Comparison of ENCODE assay signal across 24 cellular contexts in the genomic region with DNA sequence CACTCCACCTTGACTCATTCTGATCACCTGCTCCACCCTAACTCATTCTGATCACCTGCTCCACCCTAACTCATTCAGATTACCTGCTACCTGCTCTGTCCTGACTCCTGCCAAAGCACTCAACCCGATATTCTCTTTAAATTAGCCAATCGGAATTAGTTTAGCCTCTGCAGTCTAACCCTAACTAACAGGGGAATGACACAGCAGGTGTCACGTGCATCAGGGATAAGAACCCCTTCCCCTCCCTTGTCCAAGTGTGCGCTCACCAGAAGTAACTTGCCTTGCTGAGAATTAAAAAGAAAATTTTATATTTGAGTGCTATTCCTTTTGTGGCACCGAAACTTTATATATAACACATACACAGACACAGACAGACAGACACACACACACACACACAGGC. TPM values are rescaled to one million over a fixed set of nuclear protein-coding genes. Genes with fewer than 3 reads are reported as not detected.
"Had no signal": no experiment of that assay in that cellular context is flagged by ENCODE, and none has a peak within 500 bp of the region (broad histone marks: within the 10 kb centered on the region; RNA-seq: fewer than 3 reads in every experiment).

No MANE protein-coding gene starts in this region.

RNA-seq across cellular contexts. Expression of a gene that starts 44.3 kb away (rescaled TPM):
- total RNA-seq: activated CD4-positive, alpha-beta memory T cell treated with anti-CD3 and anti-CD28 coated beads for 36 hours; activated CD4-positive, alpha-beta T cell treated with anti-CD3 and anti-CD28 coated beads for 36 hours; activated CD4-positive, alpha-beta T cell treated with anti-CD3 and anti-CD28 coated beads, Interleukin-2, amount 10 ng/mL, durations not matched to agents 24 days and 14 days; activated CD8-positive, alpha-beta memory T cell treated with anti-CD3 and anti-CD28 coated beads for 36 hours; activated CD8-positive, alpha-beta memory T cell treated with anti-CD3 and anti-CD28 coated beads, Interleukin-2, amount 10 ng/mL, durations not matched to agents 7 days and 5 days; activated CD8-positive, alpha-beta T cell treated with anti-CD3 and anti-CD28 coated beads, Interleukin-2, amount 10 ng/mL, durations not matched to agents 7 days and 5 days; activated naive CD4-positive, alpha-beta T cell treated with anti-CD3 and anti-CD28 coated beads for 36 hours; activated naive CD8-positive, alpha-beta T cell treated with anti-CD3 and anti-CD28 coated beads for 36 hours; activated T-helper 1 cell treated with anti-CD3 and anti-CD28 coated beads, Interleukin-12 subunit alpha, Interleukin-12 subunit beta, Interleukin-2, Interleukin-4 antibody, amounts not matched to agents 30 ng/mL and 10 ng/mL and 1 ng/mL, durations not matched to agents 14 hours and 24 hours and 36 hours; activated T-helper 2 cell treated with anti-CD3 and anti-CD28 coated beads, Interferon-gamma antibody, Interleukin-2, Interleukin-4, amounts not matched to agents 10 μg/mL and 5 μg/mL and 100 μg/mL, durations not matched to agents 14 hours and 24 hours and 36 hours; adrenal gland; aorta; body of pancreas; chondrocyte; colonic mucosa; dermis microvascular lymphatic vessel endothelial cell; endothelial cell of umbilical vein; esophagus squamous epithelium; fibroblast of lung; fibroblast of villous mesenchyme; gastroesophageal sphincter; glomerular endothelial cell; T-helper 17 cell had no signal
- polyA plus RNA-seq: adrenal gland, aorta, endothelial cell of umbilical vein, esophagus, fibroblast of lung had no signal

RNA-seq across cellular contexts. Expression of a gene that starts 55.0 kb away (rescaled TPM):
- total RNA-seq: activated CD4-positive, alpha-beta memory T cell treated with anti-CD3 and anti-CD28 coated beads for 36 hours; activated CD4-positive, alpha-beta T cell treated with anti-CD3 and anti-CD28 coated beads for 36 hours; activated CD4-positive, alpha-beta T cell treated with anti-CD3 and anti-CD28 coated beads, Interleukin-2, amount 10 ng/mL, durations not matched to agents 24 days and 14 days; activated CD8-positive, alpha-beta memory T cell treated with anti-CD3 and anti-CD28 coated beads for 36 hours; activated CD8-positive, alpha-beta memory T cell treated with anti-CD3 and anti-CD28 coated beads, Interleukin-2, amount 10 ng/mL, durations not matched to agents 7 days and 5 days; activated CD8-positive, alpha-beta T cell treated with anti-CD3 and anti-CD28 coated beads, Interleukin-2, amount 10 ng/mL, durations not matched to agents 7 days and 5 days; activated naive CD4-positive, alpha-beta T cell treated with anti-CD3 and anti-CD28 coated beads for 36 hours; activated naive CD8-positive, alpha-beta T cell treated with anti-CD3 and anti-CD28 coated beads for 36 hours; activated T-helper 1 cell treated with anti-CD3 and anti-CD28 coated beads, Interleukin-12 subunit alpha, Interleukin-12 subunit beta, Interleukin-2, Interleukin-4 antibody, amounts not matched to agents 30 ng/mL and 10 ng/mL and 1 ng/mL, durations not matched to agents 14 hours and 24 hours and 36 hours; activated T-helper 2 cell treated with anti-CD3 and anti-CD28 coated beads, Interferon-gamma antibody, Interleukin-2, Interleukin-4, amounts not matched to agents 10 μg/mL and 5 μg/mL and 100 μg/mL, durations not matched to agents 14 hours and 24 hours and 36 hours; adrenal gland; aorta; body of pancreas; chondrocyte; colonic mucosa; dermis microvascular lymphatic vessel endothelial cell; endothelial cell of umbilical vein; esophagus squamous epithelium; fibroblast of lung; fibroblast of villous mesenchyme; gastroesophageal sphincter; glomerular endothelial cell; T-helper 17 cell had no signal
- polyA plus RNA-seq: adrenal gland, aorta, endothelial cell of umbilical vein, esophagus, fibroblast of lung had no signal
